8 cellular contexts compared by ENCODE assay signal in the genomic region with DNA sequence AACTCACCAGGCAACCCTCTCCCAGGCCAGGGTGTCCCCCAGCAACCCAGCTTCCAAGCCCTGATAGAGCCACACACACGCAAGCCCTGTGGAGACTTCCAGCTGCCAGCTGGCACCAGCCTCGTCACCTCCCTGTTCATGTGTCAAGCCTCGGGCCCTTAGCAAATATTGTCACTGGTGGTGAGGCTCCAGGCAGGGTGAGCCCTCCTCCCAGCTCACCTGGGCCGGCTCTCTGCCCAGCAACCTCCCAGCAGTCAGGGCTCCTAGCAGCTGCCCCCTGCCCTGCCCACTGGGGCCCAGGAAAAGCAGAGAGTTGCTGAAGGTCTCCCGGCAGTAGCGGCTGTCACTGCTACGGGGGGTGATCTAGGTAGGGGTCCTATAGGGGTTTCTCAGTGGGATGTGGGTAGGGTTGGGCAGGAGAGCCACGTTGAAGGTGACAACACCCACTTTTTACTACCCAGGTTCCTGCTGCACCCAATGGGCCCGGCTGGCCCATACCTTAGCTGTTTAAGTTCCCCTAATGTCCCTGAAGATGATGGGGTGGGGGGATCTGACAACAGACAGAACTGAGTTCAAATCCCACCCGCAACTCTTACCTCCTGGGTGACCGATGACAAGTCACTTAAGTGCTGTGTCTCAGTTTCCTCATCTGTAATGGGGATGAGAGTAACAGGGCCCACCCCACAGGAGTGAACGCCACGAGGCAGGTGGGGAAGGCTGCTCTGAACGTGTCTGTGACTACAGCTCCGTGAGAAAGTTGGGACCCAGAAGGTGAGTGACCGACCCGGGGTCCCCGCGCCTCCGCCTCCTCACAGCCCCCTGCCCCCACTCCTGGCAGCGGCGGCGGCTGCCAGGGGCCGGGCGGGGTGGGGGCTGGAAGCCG. TPM values are rescaled to one million over a fixed set of nuclear protein-coding genes. Genes with fewer than 3 reads are reported as not detected.
DNase-seq lines count a peak whose midpoint lies in the region; ATAC-seq, FAIRE-seq and TF ChIP-seq lines count a peak whose summit lies in the region.

No MANE protein-coding gene starts in this region.

- H3K27ac ChIP-seq in esophagus squamous epithelium = peak overlapping the region; percentile 56 to 79 (median 73)
- H3K27ac ChIP-seq in pancreas = peak overlapping the region; percentile 65 to 91 (median 70)

- TF ChIP-seq POLR2A in esophagus squamous epithelium (IDR thresholded peaks at IDR 0.05) = peak in 2 of 4 donors; percentile 19 to 37

- in situ Hi-C loops in GM13976 (cut with MboI; ENCODE audit: low sequenced_read_pairs, unreplicated experiment) = no loop called here

- H3K9me3 ChIP-seq in esophagus squamous epithelium (no peaks in the 10 kb centered on the region), pancreas (no peaks in the 10 kb centered on the region)

- 38 to 73% methylated on average over 3 to 8 of the region's 26 CpGs for WGBS in esophagus squamous epithelium, 2 donors
- WGBS in pancreas, 2 donors = 9 to 10% methylated on average over 25 to 26 of the region's 26 CpGs

- H3K27me3 ChIP-seq in esophagus squamous epithelium (peaks cover 0 to 18% (median 0%) of the 10 kb centered on the region in 4 donors), pancreas (no peaks in the 10 kb centered on the region)

- ATAC-seq in pancreas = peak; percentile 90 to 94 (median 93)
- ATAC-seq in HG03025 (IDR thresholded peaks at IDR 0.05; ENCODE audit: low FRiP score, unreplicated experiment) = no peak
- no peak for ATAC-seq in GM21576 (IDR thresholded peaks at IDR 0.05; ENCODE audit: unreplicated experiment)
- no peak for ATAC-seq in HG03378 (IDR thresholded peaks at IDR 0.05; ENCODE audit: unreplicated experiment)

- TF ChIP-seq CTCF in GM13976 (IDR thresholded peaks at IDR 0.05; ENCODE audit: borderline replicate concordance, control extremely low read depth, extremely low read depth, insufficient read depth, missing control alignments) (no peak), esophagus squamous epithelium (IDR thresholded peaks at IDR 0.05) (no peak), pancreas (IDR thresholded peaks at IDR 0.05) (no peak)

- intact Hi-C loops in esophagus squamous epithelium (cut with DNase I) = no loop called here
- intact Hi-C loops in pancreas (cut with DNase I) = no loop called here

- no peaks in the 10 kb centered on the region for H3K36me3 ChIP-seq in esophagus squamous epithelium
- H3K36me3 ChIP-seq in pancreas = no peaks in the 10 kb centered on the region

- DNase-seq in GM13976 (ENCODE audit: low spot score) (peak; percentile 49), NCI-H774 (lab: John Stamatoyannopoulos, UW) (peak; percentile 92), esophagus squamous epithelium (lab: John Stamatoyannopoulos, UW) (no peak), pancreas (peak; percentile 84 to 95 (median 93)), cerebellar cortex (ENCODE audit: low spot score) (no peak)

- peak overlapping the region; percentile 23 to 69 (median 52) for H3K4me3 ChIP-seq in esophagus squamous epithelium
- peak overlapping the region in 2 of 4 donors; percentile 47 to 62 for H3K4me3 ChIP-seq in pancreas

- peaks cover 10 to 38% (median 11%) of the 10 kb centered on the region in 3 donors for H3K4me1 ChIP-seq in esophagus squamous epithelium
- H3K4me1 ChIP-seq in pancreas = peaks cover 0 to 15% (median 8%) of the 10 kb centered on the region in 3 donors

- FAIRE-seq in pancreas (lab: Jason Lieb, UNC) = no peak

RNA-seq across cellular contexts. Expression of gene TTC39A, which starts 0.7 kb away (rescaled TPM):
- total RNA-seq in esophagus squamous epithelium = 10 to 100 TPM; 16.4 to 60.9 (median 48.8) TPM
- 10 to 100 TPM; 11.7 to 28.4 (median 16.0) TPM for total RNA-seq in pancreas
- polyA plus RNA-seq in pancreas = 10 to 100 TPM; 10.5 to 18.3 TPM

Comparison
In these comparisons a context has a peak if more than half of its experiments do, and no peak if none do; other contexts are left out.
1. DNase-seq: peak in GM13976 (single experiment), NCI-H774 (single experiment) and pancreas (6 of 6); none in esophagus squamous epithelium (single experiment) and cerebellar cortex (single experiment).
2. ATAC-seq: peak in pancreas (4 of 4); none in HG03025 (single experiment), GM21576 (single experiment) and HG03378 (single experiment).